Comparison of ENCODE assay signal across 1 cellular context in genomic region chr19:3837332-3837731, GRCh38.
TF ChIP-seq lines count a peak whose summit lies in the region.

No MANE protein-coding gene starts in this region.

TF ChIP-seq in K562, 482 proteins besides CTCF, POLR2A, EP300 and RAD21:
- TF ChIP-seq PBX2 (CRISPR knock-in tag; IDR thresholded peaks at IDR 0.05; ENCODE audit: low read depth) (no peak), PBX2 (tag; conservative IDR thresholded peaks at IDR 0.05; ENCODE audit: low read depth) (no peak), HMG20B (CRISPR knock-in tag; IDR thresholded peaks at IDR 0.05) (no peak), NCOA2 (IDR thresholded peaks at IDR 0.05; ENCODE audit: partially characterized antibody in 2 of 2) (no peak), CSDE1 (IDR thresholded peaks at IDR 0.05) (no peak), CREBBP (IDR thresholded peaks at IDR 0.05; ENCODE audit: low read depth, low read length) (no peak), MTF1 (CRISPR knock-in tag; IDR thresholded peaks at IDR 0.05; ENCODE audit: borderline replicate concordance) (no peak), MTA1 (IDR thresholded peaks at IDR 0.05; ENCODE audit: borderline replicate concordance) (no peak), SIN3A (IDR thresholded peaks at IDR 0.05; ENCODE audit: borderline replicate concordance in 2 of 2, control insufficient read depth in 1 of 2, low read depth in 2 of 2, low read length in 2 of 2) (no peak)
